2 cellular contexts compared by ENCODE assay signal in the genomic region with DNA sequence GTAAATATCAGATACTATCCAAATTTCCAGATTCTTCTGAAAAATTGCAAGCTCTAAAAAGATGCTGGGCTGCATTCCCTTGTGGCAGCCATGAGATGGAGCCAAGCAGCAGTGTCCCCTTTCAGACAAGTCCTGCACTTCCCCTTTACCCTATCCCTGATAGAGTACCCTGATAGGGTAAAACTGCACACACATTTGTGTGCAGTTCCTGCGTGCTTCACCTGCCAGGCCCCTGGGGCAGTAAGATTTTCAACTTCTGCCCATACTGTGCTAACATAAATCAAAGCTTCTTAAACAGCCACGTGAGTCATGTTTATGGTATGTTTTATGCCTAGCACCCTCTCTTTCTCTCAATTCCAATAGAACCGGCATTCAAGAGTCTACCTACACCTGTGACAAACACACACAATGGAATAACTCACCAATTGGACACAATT.
TF ChIP-seq lines count a peak whose summit lies in the region.

No MANE protein-coding gene starts in this region.

TF ChIP-seq in HCT116, 20 proteins besides CTCF, POLR2A, EP300 and RAD21 (continued from another document):
- TF ChIP-seq, protein P1, sequence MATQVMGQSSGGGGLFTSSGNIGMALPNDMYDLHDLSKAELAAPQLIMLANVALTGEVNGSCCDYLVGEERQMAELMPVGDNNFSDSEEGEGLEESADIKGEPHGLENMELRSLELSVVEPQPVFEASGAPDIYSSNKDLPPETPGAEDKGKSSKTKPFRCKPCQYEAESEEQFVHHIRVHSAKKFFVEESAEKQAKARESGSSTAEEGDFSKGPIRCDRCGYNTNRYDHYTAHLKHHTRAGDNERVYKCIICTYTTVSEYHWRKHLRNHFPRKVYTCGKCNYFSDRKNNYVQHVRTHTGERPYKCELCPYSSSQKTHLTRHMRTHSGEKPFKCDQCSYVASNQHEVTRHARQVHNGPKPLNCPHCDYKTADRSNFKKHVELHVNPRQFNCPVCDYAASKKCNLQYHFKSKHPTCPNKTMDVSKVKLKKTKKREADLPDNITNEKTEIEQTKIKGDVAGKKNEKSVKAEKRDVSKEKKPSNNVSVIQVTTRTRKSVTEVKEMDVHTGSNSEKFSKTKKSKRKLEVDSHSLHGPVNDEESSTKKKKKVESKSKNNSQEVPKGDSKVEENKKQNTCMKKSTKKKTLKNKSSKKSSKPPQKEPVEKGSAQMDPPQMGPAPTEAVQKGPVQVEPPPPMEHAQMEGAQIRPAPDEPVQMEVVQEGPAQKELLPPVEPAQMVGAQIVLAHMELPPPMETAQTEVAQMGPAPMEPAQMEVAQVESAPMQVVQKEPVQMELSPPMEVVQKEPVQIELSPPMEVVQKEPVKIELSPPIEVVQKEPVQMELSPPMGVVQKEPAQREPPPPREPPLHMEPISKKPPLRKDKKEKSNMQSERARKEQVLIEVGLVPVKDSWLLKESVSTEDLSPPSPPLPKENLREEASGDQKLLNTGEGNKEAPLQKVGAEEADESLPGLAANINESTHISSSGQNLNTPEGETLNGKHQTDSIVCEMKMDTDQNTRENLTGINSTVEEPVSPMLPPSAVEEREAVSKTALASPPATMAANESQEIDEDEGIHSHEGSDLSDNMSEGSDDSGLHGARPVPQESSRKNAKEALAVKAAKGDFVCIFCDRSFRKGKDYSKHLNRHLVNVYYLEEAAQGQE (IDR thresholded peaks at IDR 0.05; ENCODE audit: low read depth): no peak
- TF ChIP-seq YY1 (IDR thresholded peaks at IDR 0.05; ENCODE audit: extremely low read depth, insufficient replicate concordance, low read depth, low read length): peak; percentile 16

TF ChIP-seq in SK-N-SH, 30 proteins besides CTCF, POLR2A, EP300 and RAD21 (continued from another document):
- no peak for TF ChIP-seq ZBTB33 (IDR thresholded peaks at IDR 0.05; ENCODE audit: borderline replicate concordance, low read depth)
- TF ChIP-seq, protein P1 (IDR thresholded peaks at IDR 0.05; ENCODE audit: low read depth, low read length): no peak
- TF ChIP-seq JUND (IDR thresholded peaks at IDR 0.05): peak; percentile 67
- TF ChIP-seq TCF12 (IDR thresholded peaks at IDR 0.05): peak; percentile 38; the same call in 1 of the 2 replicates
- TF ChIP-seq RFX5 (IDR thresholded peaks at IDR 0.05; ENCODE audit: low read length): no peak
